10 cellular contexts compared by ENCODE assay signal in the genomic region with DNA sequence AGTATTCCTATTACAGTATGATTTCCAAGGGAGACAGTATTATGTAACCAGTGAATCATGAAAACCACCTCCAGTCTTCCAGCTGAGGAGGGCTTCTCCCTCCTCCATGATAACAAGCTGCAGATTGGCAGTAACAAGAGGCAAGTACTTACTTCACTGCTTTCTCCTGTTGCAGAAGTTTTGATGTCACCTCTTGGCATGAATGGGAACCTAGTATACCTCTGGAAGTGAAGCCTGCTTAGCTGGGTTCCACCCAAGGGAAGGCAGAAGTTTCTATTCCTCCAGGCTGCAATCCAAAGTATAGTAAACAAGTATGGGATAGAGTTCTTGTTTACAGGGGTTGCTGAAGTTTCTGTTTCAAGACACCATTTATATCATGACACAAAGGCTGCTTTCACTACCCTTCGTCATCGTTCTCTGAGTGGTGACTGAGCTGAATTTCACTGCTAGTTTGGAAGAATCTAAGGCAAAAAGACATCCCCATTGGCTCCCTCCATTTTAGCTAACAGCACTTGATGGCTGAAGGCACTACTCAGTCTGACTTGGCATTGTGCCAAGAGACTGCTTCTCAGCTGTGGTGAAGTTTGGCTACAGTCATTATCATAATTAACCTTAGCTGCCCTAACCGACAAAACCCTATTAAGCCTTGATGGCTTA. TPM values are rescaled to one million over a fixed set of nuclear protein-coding genes. Genes with fewer than 3 reads are reported as not detected.
A peak's percentile ranks its signal among the peaks of the same experiment; 100 is the strongest.
DNase-seq lines count a peak whose midpoint lies in the region; ATAC-seq and TF ChIP-seq lines count a peak whose summit lies in the region.
"Had no signal": no experiment of that assay in that cellular context is flagged by ENCODE, and none has a peak within 500 bp of the region (broad histone marks: within the 10 kb centered on the region; RNA-seq: fewer than 3 reads in every experiment).

No MANE protein-coding gene starts in this region.

- DNase-seq in Right ventricle myocardium inferior (ENCODE audit: missing footprints) (no peak), cardiac septum (ENCODE audit: low spot score) (no peak), SJCRH30 (peak; percentile 25 to 64), globus pallidus (ENCODE audit: low spot score) (peak; percentile 56), OCI-M2 (lab: John Stamatoyannopoulos, UW; ENCODE audit: unreplicated experiment) (no peak), ovary (no peak), HK-2 (ENCODE audit: unreplicated experiment) (no peak), ascending aorta (ENCODE audit: low spot score in 2 of 2) (no peak)
- DNase-seq: activated T-cell treated with anti-CD3 and anti-CD28 coated beads, Interleukin-2, amount 50 U/mL, for 72 hours had no signal

- WGBS in ovary, 3 donors: 56 to 68% (median 67%) methylated on average over 3 of the region's 3 CpGs

- H3K27ac ChIP-seq in SJCRH30 (no peak overlapping the region), ovary (no peak overlapping the region), ascending aorta (no peak overlapping the region)
- H3K27ac ChIP-seq: BLaER1 had no signal

- no peak for TF ChIP-seq POLR2A in ovary (IDR thresholded peaks at IDR 0.05)

- H3K9me3 ChIP-seq in SJCRH30 (replicated peaks) (no peaks in the 10 kb centered on the region), ovary (no peaks in the 10 kb centered on the region), ascending aorta (no peaks in the 10 kb centered on the region)
- H3K9me3 ChIP-seq: BLaER1 had no signal

- H3K4me3 ChIP-seq in SJCRH30 (no peak overlapping the region), ovary (no peak overlapping the region), ascending aorta (no peak overlapping the region)
- H3K4me3 ChIP-seq: BLaER1 had no signal

- H3K4me1 ChIP-seq in SJCRH30 (peaks cover 8% of the 10 kb centered on the region; the same call in 1 of the 2 replicates), ovary (ENCODE audit: insufficient read depth) (no peaks in the 10 kb centered on the region), ascending aorta (no peaks in the 10 kb centered on the region)

- no peak for TF ChIP-seq CTCF in ovary (IDR thresholded peaks at IDR 0.05)
- TF ChIP-seq CTCF in ascending aorta (IDR thresholded peaks at IDR 0.05): no peak

- ATAC-seq in Right ventricle myocardium inferior: peak; percentile 42
- ATAC-seq: activated T-cell treated with anti-CD3 and anti-CD28 coated beads, Interleukin-2, amount 50 U/mL, for 72 hours had no signal

- TF ChIP-seq EP300 in ovary (IDR thresholded peaks at IDR 0.05): no peak

- H3K36me3 ChIP-seq in SJCRH30 (no peaks in the 10 kb centered on the region), ovary (no peaks in the 10 kb centered on the region), ascending aorta (no peaks in the 10 kb centered on the region)
- H3K36me3 ChIP-seq: BLaER1 had no signal

- intact Hi-C loops in Right ventricle myocardium inferior (cut with DNase I) (no loop called here), cardiac septum (cut with DNase I) (no loop called here), ovary (cut with DNase I) (loop anchor here in 1 of 4 donors (10.0 kb wide), 1 partner anchor 755 kb away; no protein-coding TSS in a partner anchor), ascending aorta (cut with DNase I) (no loop called here)

- no peaks in the 10 kb centered on the region for H3K27me3 ChIP-seq in SJCRH30
- H3K27me3 ChIP-seq in ovary: no peaks in the 10 kb centered on the region
- no peaks in the 10 kb centered on the region for H3K27me3 ChIP-seq in ascending aorta
- H3K27me3 ChIP-seq: BLaER1 had no signal

RNA-seq across cellular contexts. Expression of a gene that starts 49.8 kb away (rescaled TPM):
- total RNA-seq in Right ventricle myocardium inferior (22.5 TPM), cardiac septum (21.7 TPM), ovary (10 to 100 TPM in 6 of 7 donors, 1 to 10 TPM in 1; 9.7 to 16.6 (median 13.1) TPM), ascending aorta (17.6 TPM)
- total RNA-seq in SJCRH30 (2014; rRNA removed; shearing (Covaris generic)): 7.1 and 8.3 TPM in 2 replicates
- 100 to 1,000 TPM in 1 of 2 donors, 1 to 10 TPM in 1; 8.3 to 184 TPM for polyA plus RNA-seq in ovary

Comparison
In these comparisons a context has a peak if more than half of its experiments do, and no peak if none do; other contexts are left out.
1. DNase-seq: peak in SJCRH30 (2 of 2) and globus pallidus (single experiment); none in Right ventricle myocardium inferior (single experiment), cardiac septum (single experiment), OCI-M2 (single experiment), ovary (0 of 5), HK-2 (single experiment) and ascending aorta (0 of 2).